Comparison of ENCODE assay signal across 8 cellular contexts in the genomic region with DNA sequence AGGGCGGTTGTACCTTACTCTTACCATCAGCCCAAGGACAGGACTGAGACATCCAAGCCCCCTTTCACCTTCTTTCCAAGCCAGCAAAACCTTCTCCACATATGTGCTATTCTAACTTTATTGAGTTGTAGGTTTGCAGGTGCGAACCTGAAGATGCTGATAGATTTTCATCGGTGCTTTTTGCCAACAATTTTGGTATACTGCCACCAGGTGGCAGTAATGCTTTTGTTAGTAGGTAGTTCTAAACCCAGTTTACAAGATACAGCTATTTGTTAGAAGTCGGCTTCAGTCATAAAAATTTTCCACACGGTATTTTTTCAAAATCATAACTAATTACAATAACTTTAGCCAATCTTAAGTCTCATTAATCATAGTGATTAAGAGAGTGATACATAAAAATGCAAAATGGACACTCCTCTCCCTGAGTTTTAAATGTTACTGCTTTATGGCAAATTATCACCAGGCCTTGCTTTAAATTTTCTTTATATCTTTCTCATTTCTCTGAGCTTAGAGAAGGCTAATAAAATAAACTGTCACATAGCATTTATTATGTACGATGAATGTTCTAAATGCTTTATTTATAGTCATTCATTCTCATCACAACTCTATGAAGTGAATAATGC. TPM values are rescaled to one million over a fixed set of nuclear protein-coding genes. Genes with fewer than 3 reads are reported as not detected.
DNase-seq lines count a peak whose midpoint lies in the region; ATAC-seq and TF ChIP-seq lines count a peak whose summit lies in the region.

No MANE protein-coding gene starts in this region.

- peaks cover 2% of the 10 kb centered on the region for H3K4me1 Mint-ChIP-seq in activated naive CD8-positive, alpha-beta T cell treated with anti-CD3 and anti-CD28 coated beads, Interleukin-2, amount 10 ng/mL, durations not matched to agents 7 days and 5 days
- H3K4me1 Mint-ChIP-seq in immature natural killer cell = no peaks in the 10 kb centered on the region

- no peaks in the 10 kb centered on the region for H3K27me3 ChIP-seq in thoracic aorta (replicated peaks; ENCODE audit: insufficient read depth)

- peaks cover 35% of the 10 kb centered on the region for H3K27me3 Mint-ChIP-seq in activated naive CD8-positive, alpha-beta T cell treated with anti-CD3 and anti-CD28 coated beads, Interleukin-2, amount 10 ng/mL, durations not matched to agents 7 days and 5 days
- H3K27me3 Mint-ChIP-seq in immature natural killer cell (ENCODE audit: low read depth in 3 of 3) = peaks cover 3 to 11% (median 6%) of the 10 kb centered on the region in 3 donors

- no peaks in the 10 kb centered on the region for H3K36me3 ChIP-seq in thoracic aorta

- H3K4me1 ChIP-seq in thoracic aorta (ENCODE audit: control insufficient read depth in 1 of 2, low read depth in 2 of 2) = no peaks in the 10 kb centered on the region

- POLR2A ChIA-PET in activated naive CD8-positive, alpha-beta T cell treated with anti-CD3 and anti-CD28 coated beads, Interleukin-2, amount 10 ng/mL, durations not matched to agents 7 days and 5 days (lab: Charles Lee) = interaction anchor here (1.0 to 1.2 kb wide), 2 partner anchors 40 to 92 kb away, joined by 3 read pairs; no protein-coding TSS in a partner anchor

- TF ChIP-seq CTCF in GM12865 (IDR thresholded peaks at IDR 0.05; ENCODE audit: insufficient read depth, low read depth, low read length, missing control alignments) (peak; percentile 59), thoracic aorta (IDR thresholded peaks at IDR 0.05) (peak; percentile 67)

- H3K4me3 Mint-ChIP-seq in activated naive CD8-positive, alpha-beta T cell treated with anti-CD3 and anti-CD28 coated beads, Interleukin-2, amount 10 ng/mL, durations not matched to agents 7 days and 5 days = no peak overlapping the region
- no peak overlapping the region for H3K4me3 Mint-ChIP-seq in immature natural killer cell

- H3K27ac Mint-ChIP-seq in activated naive CD8-positive, alpha-beta T cell treated with anti-CD3 and anti-CD28 coated beads, Interleukin-2, amount 10 ng/mL, durations not matched to agents 7 days and 5 days = no peak overlapping the region
- H3K27ac Mint-ChIP-seq in immature natural killer cell = no peak overlapping the region

- no peak overlapping the region for H3K4me3 ChIP-seq in GM12865 (ENCODE audit: low read depth, low read length)
- H3K4me3 ChIP-seq in thoracic aorta = no peak overlapping the region

- peak; percentile 30 for ATAC-seq in activated naive CD8-positive, alpha-beta T cell treated with anti-CD3 and anti-CD28 coated beads, Interleukin-2, amount 10 ng/mL, durations not matched to agents 7 days and 5 days (ENCODE audit: low read depth)
- ATAC-seq in thoracic aorta (ENCODE audit: insufficient number of reproducible peaks, low FRiP score, low read depth) = no peak

- DNase-seq in AML-193 (lab: John Stamatoyannopoulos, UW) (peak; percentile 54 to 55), GM12865 (ENCODE audit: low read depth) (peak; percentile 63), NCI-H524 treated with DMSO at 0.1 percent for 48 hours (lab: John Stamatoyannopoulos, UW) (peak; percentile 8), immature natural killer cell (peak; percentile 6 to 35 (median 9)), thoracic aorta (ENCODE audit: low spot score) (no peak), mesenteric fat pad (ENCODE audit: low spot score) (no peak), pons (ENCODE audit: low spot score) (no peak)
- DNase-seq in activated naive CD8-positive, alpha-beta T cell treated with anti-CD3 and anti-CD28 coated beads, Interleukin-2, amount 10 ng/mL, durations not matched to agents 7 days and 5 days = no peak

- H3K9me3 Mint-ChIP-seq in activated naive CD8-positive, alpha-beta T cell treated with anti-CD3 and anti-CD28 coated beads, Interleukin-2, amount 10 ng/mL, durations not matched to agents 7 days and 5 days = no peaks in the 10 kb centered on the region
- H3K9me3 Mint-ChIP-seq in immature natural killer cell = peaks cover 0 to 1% (median 0%) of the 10 kb centered on the region in 6 donors

- H3K9me3 ChIP-seq in thoracic aorta = no peaks in the 10 kb centered on the region

- H3K27ac ChIP-seq in thoracic aorta = no peak overlapping the region

- no peaks in the 10 kb centered on the region for H3K36me3 Mint-ChIP-seq in activated naive CD8-positive, alpha-beta T cell treated with anti-CD3 and anti-CD28 coated beads, Interleukin-2, amount 10 ng/mL, durations not matched to agents 7 days and 5 days
- no peaks in the 10 kb centered on the region for H3K36me3 Mint-ChIP-seq in immature natural killer cell

RNA-seq across cellular contexts. Expression of a gene that starts 0.6 kb away (rescaled TPM):
- not detected for total RNA-seq in activated naive CD8-positive, alpha-beta T cell treated with anti-CD3 and anti-CD28 coated beads, Interleukin-2, amount 10 ng/mL, durations not matched to agents 7 days and 5 days
- not detected for polyA plus RNA-seq in immature natural killer cell
- total RNA-seq in thoracic aorta (not detected), mesenteric fat pad (not detected)

RNA-seq across cellular contexts. Expression of a gene that starts 52.3 kb away (rescaled TPM):
- 10 to 100 TPM in 1 of 2 experiments, 1 to 10 TPM in 1; 8.8 to 10.5 TPM for total RNA-seq in activated naive CD8-positive, alpha-beta T cell treated with anti-CD3 and anti-CD28 coated beads, Interleukin-2, amount 10 ng/mL, durations not matched to agents 7 days and 5 days
- 1 to 10 TPM in 1 of 3 donors, under 1 TPM in 1, not detected in 1; 0.98 to 1.1 TPM for polyA plus RNA-seq in immature natural killer cell
- total RNA-seq in thoracic aorta (100 to 1,000 TPM; 164 to 321 TPM), mesenteric fat pad (14.0 TPM)

Comparison
In these comparisons a context has a peak if more than half of its experiments do, and no peak if none do; other contexts are left out.
1. DNase-seq: peak in AML-193 (2 of 2), GM12865 (single experiment), NCI-H524 treated with DMSO at 0.1 percent for 48 hours (single experiment) and immature natural killer cell (3 of 3); none in activated naive CD8-positive, alpha-beta T cell treated with anti-CD3 and anti-CD28 coated beads, Interleukin-2, amount 10 ng/mL, durations not matched to agents 7 days and 5 days (single experiment), thoracic aorta (single experiment), mesenteric fat pad (single experiment) and pons (single experiment).
2. RNA of a gene that starts 52.3 kb away (total RNA-seq): 164 to 321 TPM in thoracic aorta; 14.0 TPM in mesenteric fat pad (single experiment) and 8.8 to 10.5 TPM in activated naive CD8-positive, alpha-beta T cell treated with anti-CD3 and anti-CD28 coated beads, Interleukin-2, amount 10 ng/mL, durations not matched to agents 7 days and 5 days; every median in the first group is over 10 times any median in the second.